Comparison of ENCODE assay signal across 1 cellular context in the genomic region with DNA sequence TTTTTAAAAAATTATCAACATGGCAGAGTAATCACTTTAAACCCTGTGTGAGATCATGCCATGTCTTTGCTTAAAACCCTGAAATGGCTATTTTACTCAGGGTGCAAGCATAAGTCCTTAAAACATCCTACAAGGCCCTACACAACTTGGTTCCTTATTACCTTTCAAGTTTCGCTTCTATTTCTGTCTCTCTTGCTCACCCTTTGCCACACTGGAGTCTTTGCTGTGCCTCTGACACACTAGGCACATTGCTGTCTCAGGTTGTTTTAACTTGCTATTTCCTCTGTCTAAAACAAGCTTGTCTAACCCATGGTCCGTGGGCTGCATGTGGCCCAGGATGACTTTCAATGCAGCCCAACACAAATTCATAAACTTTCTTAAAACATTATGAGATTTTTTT.
TF ChIP-seq lines count a peak whose summit lies in the region.

No MANE protein-coding gene starts in this region.

TF ChIP-seq in GM12878, 131 proteins besides CTCF, POLR2A, EP300 and RAD21 (continued from another document):
- TF ChIP-seq, protein P1, sequence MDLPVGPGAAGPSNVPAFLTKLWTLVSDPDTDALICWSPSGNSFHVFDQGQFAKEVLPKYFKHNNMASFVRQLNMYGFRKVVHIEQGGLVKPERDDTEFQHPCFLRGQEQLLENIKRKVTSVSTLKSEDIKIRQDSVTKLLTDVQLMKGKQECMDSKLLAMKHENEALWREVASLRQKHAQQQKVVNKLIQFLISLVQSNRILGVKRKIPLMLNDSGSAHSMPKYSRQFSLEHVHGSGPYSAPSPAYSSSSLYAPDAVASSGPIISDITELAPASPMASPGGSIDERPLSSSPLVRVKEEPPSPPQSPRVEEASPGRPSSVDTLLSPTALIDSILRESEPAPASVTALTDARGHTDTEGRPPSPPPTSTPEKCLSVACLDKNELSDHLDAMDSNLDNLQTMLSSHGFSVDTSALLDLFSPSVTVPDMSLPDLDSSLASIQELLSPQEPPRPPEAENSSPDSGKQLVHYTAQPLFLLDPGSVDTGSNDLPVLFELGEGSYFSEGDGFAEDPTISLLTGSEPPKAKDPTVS (IDR thresholded peaks at IDR 0.05; ENCODE audit: low read depth, low read length) = no peak
- no peak for TF ChIP-seq RBBP5 (conservative IDR thresholded peaks at IDR 0.05)
- TF ChIP-seq HDGF (IDR thresholded peaks at IDR 0.05) = no peak
- no peak for TF ChIP-seq MYC (IDR thresholded peaks at IDR 0.05; ENCODE audit: insufficient read depth, insufficient read length, insufficient replicate concordance, low read length, severe bottlenecking)
- TF ChIP-seq JUNB (IDR thresholded peaks at IDR 0.05) = 0 out of 2 replicates have a peak, but pooled peaks have one; percentile 16
- no peak for TF ChIP-seq E4F1 (IDR thresholded peaks at IDR 0.05; ENCODE audit: borderline replicate concordance, partially characterized antibody)
